Comparison of ENCODE assay signal across 8 cellular contexts in genomic region chr5:152505442-152506042, GRCh38.
DNase-seq lines count a peak whose midpoint lies in the region; ATAC-seq, FAIRE-seq and TF ChIP-seq lines count a peak whose summit lies in the region.

No MANE protein-coding gene starts in this region.

- POLR2A ChIA-PET in HCT116 (lab: Charles Lee) = no interaction called here

- no peaks in the 10 kb centered on the region for H4K20me1 ChIP-seq in HCT116 (ENCODE audit: insufficient read depth)
- no peaks in the 10 kb centered on the region for H4K20me1 ChIP-seq in Loucy (ENCODE audit: insufficient read depth, low read length, poor library complexity, severe bottlenecking)

- RAD21 ChIA-PET in HCT116 (lab: Charles Lee; ENCODE audit: low non-redundant PET in 1 of 2, low total read pairs in 2 of 2, uncharacterized antibody in 2 of 2, unreplicated experiment in 2 of 2) = no interaction called here

- no peaks in the 10 kb centered on the region for H3F3A ChIP-seq in Loucy (ENCODE audit: low read depth)

- TF ChIP-seq CTCF in HCT116 (IDR thresholded peaks at IDR 0.05 in 2 of 3, conservative IDR thresholded peaks at IDR 0.05 in 1 of 3; ENCODE audit: borderline replicate concordance in 1 of 3, insufficient read depth in 1 of 3, low read depth in 2 of 3, low read length in 2 of 3) (peak; percentile 40 to 70 (median 47); a peak in 5 of 6 replicates), Loucy (conservative IDR thresholded peaks at IDR 0.05; ENCODE audit: low read length) (peak; percentile 55), bronchial epithelial cell (IDR thresholded peaks at IDR 0.05; ENCODE audit: insufficient read depth, low read length, severe bottlenecking) (peak; percentile 68)

- peak; percentile 68 for TF ChIP-seq RAD21 in HCT116 (IDR thresholded peaks at IDR 0.05; ENCODE audit: low read depth)

- no peaks in the 10 kb centered on the region for H3K4me1 ChIP-seq in HCT116 (ENCODE audit: control insufficient read depth in 1 of 2, insufficient read depth in 2 of 2, low read length in 2 of 2)
- no peaks in the 10 kb centered on the region for H3K4me1 ChIP-seq in Loucy (ENCODE audit: insufficient read depth, low read length, poor library complexity, severe bottlenecking)

- BruUV-seq in HCT116 (replicated peaks; lab: Mats Ljungman, UMichigan) = no TSS peak

- H2AFZ ChIP-seq in HCT116 (ENCODE audit: low read depth, low read length, poor library complexity, severe bottlenecking) (no peak overlapping the region), Loucy (ENCODE audit: low read length) (0 out of 2 replicates have a peak overlapping the region, but pooled peaks have one; percentile 27)

- no peak overlapping the region for H3K9ac ChIP-seq in HCT116 (ENCODE audit: low read length)
- H3K9ac ChIP-seq in Loucy (ENCODE audit: low read depth, low read length, poor library complexity, severe bottlenecking) = no peak overlapping the region

- intact Hi-C loops in Right ventricle myocardium inferior (cut with DNase I) = loop anchor here (1.0 to 10.0 kb wide), 4 partner anchors 39 to 361 kb away; no protein-coding TSS in a partner anchor
- intact Hi-C loops in cardiac septum (cut with DNase I) = loop anchor here (2.0 to 10.0 kb wide), 4 partner anchors 131 to 681 kb away; no protein-coding TSS in a partner anchor
- intact Hi-C loops in HCT116 (cut with micrococcal nuclease) = loop anchor here (1.0 to 10.0 kb wide), 3 partner anchors 131 to 680 kb away; no protein-coding TSS in a partner anchor
- intact Hi-C loops in left colon (cut with DNase I, micrococcal nuclease) = loop anchor here in 1 of 2 donors (10.0 kb wide), 1 partner anchor 681 kb away; no protein-coding TSS in a partner anchor

- H3K9me2 ChIP-seq in HCT116 (ENCODE audit: insufficient read depth) = no peaks in the 10 kb centered on the region
- no peaks in the 10 kb centered on the region for H3K9me2 ChIP-seq in Loucy (replicated peaks; ENCODE audit: low read depth, low read length)

- ATAC-seq in Right ventricle myocardium inferior = peak; percentile 74
- ATAC-seq in HCT116 = peak; percentile 94
- ATAC-seq in left colon = peak; percentile 84

- no peak for FAIRE-seq in bronchial epithelial cell (lab: Jason Lieb, UNC)

- no peak overlapping the region for H3K27ac ChIP-seq in HCT116 (ENCODE audit: low read depth, low read length)

- no peak overlapping the region for H3K4me2 ChIP-seq in HCT116 (ENCODE audit: low read length)
- no peak overlapping the region for H3K4me2 ChIP-seq in Loucy (ENCODE audit: low read depth, low read length, poor library complexity, severe bottlenecking)

- no peak for TF ChIP-seq POLR2A in HCT116 (IDR thresholded peaks at IDR 0.05; ENCODE audit: borderline replicate concordance, extremely low read depth, insufficient read depth, insufficient read length)

- H3K4me3 ChIP-seq in HCT116 (replicated peaks in 1 of 2; ENCODE audit: low read depth in 1 of 2, low read length in 2 of 2) (no peak overlapping the region), Loucy (ENCODE audit: low read length, poor library complexity, severe bottlenecking) (no peak overlapping the region), bronchial epithelial cell (ENCODE audit: low read depth, low read length) (no peak overlapping the region)

- H3K27me3 ChIP-seq in HCT116 (ENCODE audit: insufficient read depth, low read length) (no peaks in the 10 kb centered on the region), Loucy (ENCODE audit: insufficient read depth, low read length, poor library complexity, severe bottlenecking) (no peaks in the 10 kb centered on the region), bronchial epithelial cell (ENCODE audit: control insufficient read depth, insufficient read depth, low read length) (no peaks in the 10 kb centered on the region)

- H3K9me3 ChIP-seq in HCT116 (ENCODE audit: control insufficient read depth in 1 of 2, insufficient read depth in 1 of 2, low read depth in 1 of 2, low read length in 2 of 2) (no peaks in the 10 kb centered on the region), Loucy (ENCODE audit: insufficient read depth, low read depth, low read length) (no peaks in the 10 kb centered on the region)

- CTCF ChIA-PET in HCT116 (lab: Charles Lee) = interaction anchor here (1.0 kb wide), 1 partner anchor 680 kb away, joined by 13 read pairs; no protein-coding TSS in a partner anchor

- no peaks in the 10 kb centered on the region for H3K79me2 ChIP-seq in HCT116 (ENCODE audit: insufficient read depth, low read length)
- no peaks in the 10 kb centered on the region for H3K79me2 ChIP-seq in Loucy (ENCODE audit: insufficient read depth, low read length)

- H3K36me3 ChIP-seq in HCT116 (ENCODE audit: control insufficient read depth in 1 of 2, insufficient read depth in 2 of 2, low read length in 2 of 2) (no peaks in the 10 kb centered on the region), Loucy (ENCODE audit: insufficient read depth, low read length) (no peaks in the 10 kb centered on the region), bronchial epithelial cell (ENCODE audit: control insufficient read depth, insufficient read depth, low read length) (no peaks in the 10 kb centered on the region)

- no peak for DNase-seq in Right ventricle myocardium inferior (ENCODE audit: missing footprints)
- DNase-seq in cardiac septum (ENCODE audit: low spot score) = no peak
- peak; percentile 33 for DNase-seq in HCT116 (ENCODE audit: low read depth, low spot score)
- peak; percentile 6 for DNase-seq in SIG-M5 (lab: John Stamatoyannopoulos, UW)
- DNase-seq in bronchial epithelial cell (ENCODE audit: low read depth) = peak; percentile 59
- DNase-seq in left colon = peak in 1 of 2 donors; percentile 64
- peak; percentile 4 to 8 for DNase-seq in stimulated activated CD8-positive, alpha-beta memory T cell treated with anti-CD3 and anti-CD28 coated beads, Interleukin-2, amount 100 ng/mL, for 48 hours (ENCODE audit: low read depth in 2 of 2)

TF ChIP-seq in HCT116, 20 proteins besides CTCF, POLR2A, EP300 and RAD21:
- TF ChIP-seq CBX3 (IDR thresholded peaks at IDR 0.05; ENCODE audit: low read depth) = 0 out of 2 replicates have a peak, but pooled peaks have one; percentile 21
- TF ChIP-seq ATF3 (IDR thresholded peaks at IDR 0.05) = no peak
- TF ChIP-seq TCF7L2 (IDR thresholded peaks at IDR 0.05; ENCODE audit: borderline replicate concordance, extremely low read depth, insufficient read depth, insufficient read length) = peak; percentile 14
- peak; percentile 55; the same call in 1 of the 2 replicates for TF ChIP-seq CEBPB (IDR thresholded peaks at IDR 0.05; ENCODE audit: low read depth)

Comparison
In these comparisons a context has a peak if more than half of its experiments do, and no peak if none do; other contexts are left out.
1. DNase-seq: peak in HCT116 (single experiment), SIG-M5 (single experiment), bronchial epithelial cell (single experiment) and stimulated activated CD8-positive, alpha-beta memory T cell treated with anti-CD3 and anti-CD28 coated beads, Interleukin-2, amount 100 ng/mL, for 48 hours (2 of 2); none in Right ventricle myocardium inferior (single experiment) and cardiac septum (single experiment).
2. Peak in every context shown above with its lines, with median percentiles within 50 percentile points of each other: ATAC-seq and CTCF ChIP-seq.